ENCODE assay signal across 26 cellular contexts in genomic region chr19:40976134-40976533, GRCh38. TPM values are rescaled to one million over a fixed set of nuclear protein-coding genes. Genes with fewer than 3 reads are reported as not detected.
"Had no signal": no experiment of that assay in that cellular context is flagged by ENCODE, and none has a peak within 500 bp of the region (broad histone marks: within the 10 kb centered on the region; RNA-seq: fewer than 3 reads in every experiment).

No MANE protein-coding gene starts in this region.

- DNase-seq: activated CD4-positive, alpha-beta T cell treated with anti-CD3 and anti-CD28 coated beads, Interleukin-2, amount 50 U/mL, for 1 hour; activated naive CD4-positive, alpha-beta T cell; activated naive CD8-positive, alpha-beta T cell treated with anti-CD3 and anti-CD28 coated beads, Interleukin-2, amount 10 ng/mL, durations not matched to agents 7 days and 5 days; activated T-cell treated with anti-CD3 and anti-CD28 coated beads for 4 hours; amniotic stem cell; colonic mucosa; dorsolateral prefrontal cortex; esophagus squamous epithelium; gastrocnemius medialis; hippocampal formation; kidney glomerular epithelial cell; left lung; naive thymus-derived CD4-positive, alpha-beta T cell; posterior cingulate gyrus; small intestine; stimulated activated CD4-positive, alpha-beta T cell treated with anti-CD3 and anti-CD28 coated beads, Interleukin-2, amount 100 ng/mL, for 24 hours; stimulated activated naive B cell treated with anti-CD40 and anti-IgM and Interleukin-4, amounts not matched to agents 10 μg/mL and 1 μg/mL and 100 μg/mL, for 72 hours; upper lobe of left lung had no signal

- H3K4me3 Mint-ChIP-seq: activated naive CD8-positive, alpha-beta T cell treated with anti-CD3 and anti-CD28 coated beads, Interleukin-2, amount 10 ng/mL, durations not matched to agents 7 days and 5 days; neural crest cell; stimulated activated naive B cell treated with anti-CD40 and anti-IgM and Interleukin-4, amounts not matched to agents 10 μg/mL and 1 μg/mL and 100 μg/mL, for 72 hours had no signal

- H3K9me3 ChIP-seq: breast epithelium, colonic mucosa, esophagus squamous epithelium, gastrocnemius medialis, left lung, upper lobe of left lung had no signal

- H3K36me3 Mint-ChIP-seq: activated naive CD8-positive, alpha-beta T cell treated with anti-CD3 and anti-CD28 coated beads, Interleukin-2, amount 10 ng/mL, durations not matched to agents 7 days and 5 days; stimulated activated naive B cell treated with anti-CD40 and anti-IgM and Interleukin-4, amounts not matched to agents 10 μg/mL and 1 μg/mL and 100 μg/mL, for 72 hours had no signal

- H3K27ac Mint-ChIP-seq: activated naive CD8-positive, alpha-beta T cell treated with anti-CD3 and anti-CD28 coated beads, Interleukin-2, amount 10 ng/mL, durations not matched to agents 7 days and 5 days; stimulated activated naive B cell treated with anti-CD40 and anti-IgM and Interleukin-4, amounts not matched to agents 10 μg/mL and 1 μg/mL and 100 μg/mL, for 72 hours had no signal

- H3K4me1 Mint-ChIP-seq: neural crest cell had no signal

- ATAC-seq: gastrocnemius medialis; left lung; naive thymus-derived CD4-positive, alpha-beta T cell; sciatic nerve; stimulated activated naive B cell treated with anti-CD40 and anti-IgM and Interleukin-4, amounts not matched to agents 10 μg/mL and 1 μg/mL and 100 μg/mL, for 72 hours had no signal

- H3K4me3 ChIP-seq: breast epithelium, colonic mucosa, dorsolateral prefrontal cortex, esophagus squamous epithelium, gastrocnemius medialis, left lung, upper lobe of left lung had no signal

- H3K9me3 Mint-ChIP-seq: activated naive CD8-positive, alpha-beta T cell treated with anti-CD3 and anti-CD28 coated beads, Interleukin-2, amount 10 ng/mL, durations not matched to agents 7 days and 5 days; neural crest cell; stimulated activated naive B cell treated with anti-CD40 and anti-IgM and Interleukin-4, amounts not matched to agents 10 μg/mL and 1 μg/mL and 100 μg/mL, for 72 hours had no signal

RNA-seq across cellular contexts. Expression of gene CYP2B6, which starts 14.9 kb away (rescaled TPM):
- total RNA-seq: activated CD8-positive, alpha-beta memory T cell treated with anti-CD3 and anti-CD28 coated beads for 36 hours; activated naive CD8-positive, alpha-beta T cell treated with anti-CD3 and anti-CD28 coated beads, Interleukin-2, amount 10 ng/mL, durations not matched to agents 7 days and 5 days; breast epithelium; esophagus squamous epithelium; gastrocnemius medialis; lung microvascular endothelial cell; naive thymus-derived CD4-positive, alpha-beta T cell; neural crest cell; omental fat pad; sciatic nerve; subcutaneous adipose tissue; T-helper 2 cell treated with Interferon-gamma antibody and Interleukin-4, amounts not matched to agents 100 ng/mL and 5 ng/mL, for 36 hours had no signal
